22 cellular contexts compared by ENCODE assay signal in the genomic region with DNA sequence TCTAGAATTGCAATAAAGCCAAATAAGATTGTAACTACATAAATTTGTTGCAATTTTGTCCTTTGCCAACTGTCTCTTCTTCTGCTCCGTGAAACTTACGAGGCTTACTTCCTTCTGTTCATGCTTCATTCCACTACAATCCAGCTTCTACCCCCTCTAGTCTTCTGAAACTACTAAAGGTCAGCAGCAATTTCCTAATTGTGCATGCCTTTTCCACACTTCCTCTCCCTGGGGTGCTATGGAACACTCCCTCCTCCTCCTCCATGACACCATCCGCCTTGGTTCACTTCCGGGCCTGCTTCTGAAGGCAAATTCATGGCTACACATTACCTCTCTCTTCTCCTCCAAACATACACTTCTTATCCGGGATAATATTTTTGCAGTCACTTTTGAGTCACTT. TPM values are rescaled to one million over a fixed set of nuclear protein-coding genes. Genes with fewer than 3 reads are reported as not detected.
A peak's percentile ranks its signal among the peaks of the same experiment; 100 is the strongest.
DNase-seq lines count a peak whose midpoint lies in the region; ATAC-seq, FAIRE-seq and TF ChIP-seq lines count a peak whose summit lies in the region.
"Had no signal": no experiment of that assay in that cellular context is flagged by ENCODE, and none has a peak within 500 bp of the region (broad histone marks: within the 10 kb centered on the region; RNA-seq: fewer than 3 reads in every experiment).

No MANE protein-coding gene starts in this region.

- H3K27ac Mint-ChIP-seq in osteocyte (ENCODE audit: unreplicated experiment) = no peak overlapping the region
- H3K27ac Mint-ChIP-seq: activated CD4-positive, alpha-beta T cell treated with anti-CD3 and anti-CD28 coated beads, Interleukin-2, amount 10 ng/mL, durations not matched to agents 7 days and 5 days had no signal

- H3K9me3 ChIP-seq in BLaER1 treated with 17β-estradiol and CSF1 and Interleukin-3, amounts not matched to agents 10 nM and 100 nM (replicated peaks in 1 of 11) = no peaks in the 10 kb centered on the region
- H3K9me3 ChIP-seq in mammary epithelial cell (replicated peaks; ENCODE audit: insufficient read depth, low read length) = no peaks in the 10 kb centered on the region
- no peaks in the 10 kb centered on the region for H3K9me3 ChIP-seq in mucosa of descending colon
- H3K9me3 ChIP-seq: ovary, suprapubic skin had no signal

- H3K4me3 Mint-ChIP-seq in osteocyte (ENCODE audit: unreplicated experiment) = no peak overlapping the region
- H3K4me3 Mint-ChIP-seq: activated CD4-positive, alpha-beta T cell treated with anti-CD3 and anti-CD28 coated beads, Interleukin-2, amount 10 ng/mL, durations not matched to agents 7 days and 5 days; naive thymus-derived CD4-positive, alpha-beta T cell had no signal

- H3K4me2 ChIP-seq in BLaER1 treated with 17β-estradiol and CSF1 and Interleukin-3, amounts not matched to agents 10 nM and 100 nM = peak overlapping the region; percentile 8 to 48 (median 28); a peak in 20 of 22 replicates
- no peak overlapping the region for H3K4me2 ChIP-seq in mammary epithelial cell (ENCODE audit: insufficient read depth, low read depth, low read length)

- CTCF ChIA-PET in mammary epithelial cell (lab: Charles Lee; ENCODE audit: low non-redundant PET) = no interaction called here

- 69% methylated on average over 5 of the region's 5 CpGs for WGBS in mammary epithelial cell (ENCODE audit: low coverage, missing lambda C conversion rate)

- no peaks in the 10 kb centered on the region for H3K27me3 ChIP-seq in BLaER1 treated with 17β-estradiol and CSF1 and Interleukin-3, amounts not matched to agents 10 nM and 100 nM
- no peaks in the 10 kb centered on the region for H3K27me3 ChIP-seq in mammary epithelial cell (ENCODE audit: insufficient read depth, low read length)
- H3K27me3 ChIP-seq: ovary, suprapubic skin had no signal

- no peaks in the 10 kb centered on the region for H3K36me3 Mint-ChIP-seq in osteocyte (ENCODE audit: unreplicated experiment)

- no peaks in the 10 kb centered on the region for H3K4me1 Mint-ChIP-seq in osteocyte (ENCODE audit: unreplicated experiment)

- FAIRE-seq in GM12891 (lab: Jason Lieb, UNC) = no peak
- FAIRE-seq: endothelial cell of umbilical vein, TTC549 had no signal

- no TSS peak for BruUV-seq in mammary epithelial cell (replicated peaks; lab: Mats Ljungman, UMichigan)

- H3K4me3 ChIP-seq in BLaER1 treated with 17β-estradiol and CSF1 and Interleukin-3, amounts not matched to agents 10 nM and 100 nM = no peak overlapping the region
- no peak overlapping the region for H3K4me3 ChIP-seq in mammary epithelial cell (replicated peaks in 1 of 3; ENCODE audit: insufficient read depth in 1 of 3, low read depth in 2 of 3, low read length in 3 of 3)
- no peak overlapping the region for H3K4me3 ChIP-seq in mucosa of descending colon
- H3K4me3 ChIP-seq: ovary, suprapubic skin had no signal

- in situ Hi-C loops in mammary epithelial cell (cut with MboI; ENCODE audit: low sequenced_read_pairs in 2 of 2) = no loop called here

- dilution Hi-C loops in mammary epithelial cell (cut with HindIII; ENCODE audit: low sequenced_read_pairs) = no loop called here

- peak overlapping the region; percentile 62 for H2AFZ ChIP-seq in mammary epithelial cell (ENCODE audit: low read depth, low read length)

- DNase-seq in GM12891 (ENCODE audit: insufficient read length, low spot score) (no peak), mammary epithelial cell (no peak), mucosa of descending colon (no peak), COR-L47 (lab: John Stamatoyannopoulos, UW) (no peak), HCEC 1CT (no peak), osteocyte (ENCODE audit: extremely low spot score, unreplicated experiment) (no peak)
- DNase-seq: activated CD4-positive, alpha-beta T cell treated with anti-CD3 and anti-CD28 coated beads, Interleukin-2, amount 10 ng/mL, durations not matched to agents 7 days and 5 days; amniotic stem cell; dermis blood vessel endothelial cell; MM.1S; naive thymus-derived CD4-positive, alpha-beta T cell; NCI-H1436 treated with DMSO at 0.1 percent for 48 hours; NCI-H748 treated with DMSO at 0.1 percent for 48 hours; ovary; right cardiac atrium; Right ventricle myocardium superior; stimulated activated CD8-positive, alpha-beta memory T cell treated with anti-CD3 and anti-CD28 coated beads, Interleukin-4, amount 100 ng/mL, for 48 hours; SW 1271 had no signal

- intact Hi-C loops in mammary epithelial cell (cut with micrococcal nuclease) (no loop called here), mucosa of descending colon (cut with DNase I, micrococcal nuclease) (no loop called here)

- TF ChIP-seq POLR2A in GM12891 (IDR thresholded peaks at IDR 0.05; ENCODE audit: low read depth, low read length) = no peak

- no peak overlapping the region; a peak in 1 of 22 replicates for H3K27ac ChIP-seq in BLaER1 treated with 17β-estradiol and CSF1 and Interleukin-3, amounts not matched to agents 10 nM and 100 nM
- no peak overlapping the region for H3K27ac ChIP-seq in mammary epithelial cell (ENCODE audit: insufficient read depth, low read depth, low read length)
- H3K27ac ChIP-seq: ovary, suprapubic skin had no signal

- no peaks in the 10 kb centered on the region for H3K9me3 Mint-ChIP-seq in osteocyte (ENCODE audit: unreplicated experiment)
- H3K9me3 Mint-ChIP-seq: activated CD4-positive, alpha-beta T cell treated with anti-CD3 and anti-CD28 coated beads, Interleukin-2, amount 10 ng/mL, durations not matched to agents 7 days and 5 days; naive thymus-derived CD4-positive, alpha-beta T cell had no signal

- peaks cover 0 to 26% (median 7%) of the 10 kb centered on the region in 11 experiments; a peak in 11 of 22 replicates for H3K36me3 ChIP-seq in BLaER1 treated with 17β-estradiol and CSF1 and Interleukin-3, amounts not matched to agents 10 nM and 100 nM
- H3K36me3 ChIP-seq in mammary epithelial cell (ENCODE audit: insufficient read depth, low read length) (no peaks in the 10 kb centered on the region), mucosa of descending colon (ENCODE audit: low read depth) (no peaks in the 10 kb centered on the region)
- H3K36me3 ChIP-seq: ovary, suprapubic skin had no signal

- H3K9ac ChIP-seq in BLaER1 treated with 17β-estradiol and CSF1 and Interleukin-3, amounts not matched to agents 10 nM and 100 nM = no peak overlapping the region
- no peak overlapping the region for H3K9ac ChIP-seq in mammary epithelial cell (ENCODE audit: insufficient read depth, low read length)

- no peaks in the 10 kb centered on the region for H3K79me2 ChIP-seq in mammary epithelial cell (ENCODE audit: insufficient read depth, low read length)

- H3K4me1 ChIP-seq in BLaER1 treated with 17β-estradiol and CSF1 and Interleukin-3, amounts not matched to agents 10 nM and 100 nM = peaks cover 7 to 42% (median 10%) of the 10 kb centered on the region in 10 experiments; a peak in 18 of 20 replicates
- H3K4me1 ChIP-seq in mammary epithelial cell (ENCODE audit: insufficient read depth, low read length) = peaks cover 38% of the 10 kb centered on the region
- no peaks in the 10 kb centered on the region for H3K4me1 ChIP-seq in mucosa of descending colon (ENCODE audit: low read depth)
- H3K4me1 ChIP-seq: suprapubic skin had no signal

- H3K27me3 Mint-ChIP-seq in osteocyte (ENCODE audit: unreplicated experiment) = peaks cover 21% of the 10 kb centered on the region
- H3K27me3 Mint-ChIP-seq: activated CD4-positive, alpha-beta T cell treated with anti-CD3 and anti-CD28 coated beads, Interleukin-2, amount 10 ng/mL, durations not matched to agents 7 days and 5 days; naive thymus-derived CD4-positive, alpha-beta T cell had no signal

- no peaks in the 10 kb centered on the region for H4K20me1 ChIP-seq in BLaER1 treated with 17β-estradiol and CSF1 and Interleukin-3, amounts not matched to agents 10 nM and 100 nM
- H4K20me1 ChIP-seq in mammary epithelial cell (ENCODE audit: insufficient read depth, low read length) = no peaks in the 10 kb centered on the region

- TF ChIP-seq CTCF in mammary epithelial cell (conservative IDR thresholded peaks at IDR 0.05 in 1 of 2, IDR thresholded peaks at IDR 0.05 in 1 of 2; ENCODE audit: extremely low read depth in 1 of 2, insufficient read depth in 1 of 2, low read depth in 1 of 2, low read length in 2 of 2) = no peak
- no peak for TF ChIP-seq CTCF in mucosa of descending colon (IDR thresholded peaks at IDR 0.05)
- TF ChIP-seq CTCF in osteocyte (IDR thresholded peaks at IDR 0.05) = no peak

- peak; percentile 26 for ATAC-seq in mucosa of descending colon
- ATAC-seq: naive thymus-derived CD4-positive, alpha-beta T cell; right cardiac atrium had no signal

TF ChIP-seq in GM12891, 5 proteins besides CTCF, POLR2A, EP300 and RAD21:
- TF ChIP-seq SPI1 (IDR thresholded peaks at IDR 0.05; ENCODE audit: low read depth, low read length) (peak; percentile 27; the same call in 1 of the 2 replicates), POLR2AphosphoS5 (IDR thresholded peaks at IDR 0.05; ENCODE audit: low read depth, low read length) (no peak)

RNA-seq across cellular contexts. Expression of a gene that starts 11.1 kb away (rescaled TPM):
- 42.3 TPM for polyA plus RNA-seq in GM12891 (2012; ENCODE audit: low read depth, missing spikeins)
- total RNA-seq in mammary epithelial cell = 10 to 100 TPM in 1 of 2 donors, 1 to 10 TPM in 1; 5.1 to 68.3 TPM
- 4.3 TPM for polyA plus RNA-seq in mammary epithelial cell
- polyA minus RNA-seq in mammary epithelial cell = 4.6 TPM
- total RNA-seq in mucosa of descending colon = 10 to 100 TPM; 20.8 to 44.9 (median 42.0) TPM
- 0.63 and 0.86 TPM in 2 replicates for total RNA-seq in osteocyte
